ENCODE assay signal across 8 cellular contexts in the genomic region with DNA sequence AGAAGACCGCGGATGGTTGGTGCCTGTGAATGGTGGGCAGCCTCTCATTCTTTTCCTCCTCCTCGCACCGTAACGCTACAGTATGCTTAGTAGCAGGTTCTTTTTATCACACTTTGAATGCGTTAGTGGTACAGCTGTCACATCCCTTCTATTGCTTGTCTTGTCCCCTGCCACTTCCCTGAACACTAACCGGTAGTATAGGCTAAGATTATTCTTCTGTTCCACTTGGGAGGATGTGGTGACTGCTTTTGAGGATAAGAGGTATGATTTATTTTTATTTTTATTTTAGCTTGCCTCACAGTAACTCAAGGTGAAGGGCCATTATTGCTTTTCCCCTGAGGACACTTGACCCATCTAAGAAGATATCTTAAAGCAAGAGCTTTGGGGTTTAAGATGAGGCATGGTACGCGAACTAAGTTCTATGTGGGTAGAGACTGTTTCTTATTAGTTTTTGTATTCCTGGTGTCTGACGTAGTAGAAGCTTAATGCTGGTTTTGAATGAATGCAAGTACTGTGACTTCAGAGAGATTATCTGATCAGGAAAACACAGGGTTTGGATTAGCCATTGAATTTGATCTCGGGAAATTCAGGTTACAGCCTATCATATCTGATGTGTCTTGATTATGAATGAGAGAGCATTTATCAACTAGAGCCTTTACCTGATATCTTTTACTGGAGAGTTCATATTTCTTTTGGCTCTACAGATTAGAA. TPM values are rescaled to one million over a fixed set of nuclear protein-coding genes. Genes with fewer than 3 reads are reported as not detected.
A peak's percentile ranks its signal among the peaks of the same experiment; 100 is the strongest.
DNase-seq lines count a peak whose midpoint lies in the region; ATAC-seq and TF ChIP-seq lines count a peak whose summit lies in the region.

No MANE protein-coding gene starts in this region.

- peaks cover 15% of the 10 kb centered on the region for H3K27me3 Mint-ChIP-seq in brain
- H3K27me3 Mint-ChIP-seq in type B pancreatic cell, result no peaks in the 10 kb centered on the region

- H3K9ac ChIP-seq in HUES48 (ENCODE audit: low read depth, low read length), result peak overlapping the region; percentile 70; the same call in 1 of the 2 replicates

- H3K4me1 ChIP-seq in HUES48 (ENCODE audit: control insufficient read depth, insufficient read depth, low read length), result peaks cover 22% of the 10 kb centered on the region

- peak overlapping the region; percentile 89 to 96 (median 94) for H3K27ac Mint-ChIP-seq in brain
- peak overlapping the region; percentile 99 for H3K27ac Mint-ChIP-seq in type B pancreatic cell

- peak; percentile 48 for DNase-seq in Ammon's horn (ENCODE audit: low spot score)
- no peak for DNase-seq in lower leg skin (ENCODE audit: low spot score in 2 of 2)
- DNase-seq in type B pancreatic cell (ENCODE audit: extremely low spot score, unreplicated experiment), result no peak
- no peak for DNase-seq in MV-4-11 (lab: John Stamatoyannopoulos, UW)
- DNase-seq in SIG-M5 (lab: John Stamatoyannopoulos, UW), result no peak
- no peak for DNase-seq in left lobe of liver (ENCODE audit: low spot score)

- H3K4me1 Mint-ChIP-seq in brain (peaks cover 32% of the 10 kb centered on the region), type B pancreatic cell (ENCODE audit: unreplicated experiment) (peaks cover 24% of the 10 kb centered on the region)

- H3K4me3 ChIP-seq in HUES48 (ENCODE audit: low read depth, low read length) (peak overlapping the region; percentile 95), lower leg skin (ENCODE audit: low read depth, poor library complexity, severe bottlenecking) (peak overlapping the region; percentile 56)

- intact Hi-C loops in lower leg skin (cut with DNase I; ENCODE audit: low total_unique reads), result no loop called here

- 19 to 20% methylated on average over 11 of the region's 11 CpGs for WGBS in lower leg skin, 2 donors

- TF ChIP-seq CTCF in brain (conservative IDR thresholded peaks at IDR 0.05) (no peak), lower leg skin (IDR thresholded peaks at IDR 0.05) (no peak), type B pancreatic cell (conservative IDR thresholded peaks at IDR 0.05) (no peak)

- no peak for ATAC-seq in left lobe of liver

- H3K36me3 Mint-ChIP-seq in brain, result no peaks in the 10 kb centered on the region
- H3K36me3 Mint-ChIP-seq in type B pancreatic cell, result no peaks in the 10 kb centered on the region

- no peak for TF ChIP-seq POLR2A in lower leg skin (IDR thresholded peaks at IDR 0.05)

- no peaks in the 10 kb centered on the region for H3K36me3 ChIP-seq in HUES48 (ENCODE audit: control insufficient read depth, insufficient read depth, low read length)

- no peaks in the 10 kb centered on the region for H3K27me3 ChIP-seq in HUES48 (ENCODE audit: control insufficient read depth, insufficient read depth, low read length)

- no peaks in the 10 kb centered on the region for H3K9me3 Mint-ChIP-seq in brain
- no peaks in the 10 kb centered on the region for H3K9me3 Mint-ChIP-seq in type B pancreatic cell

- peak overlapping the region; percentile 92 to 100 (median 97) for H3K4me3 Mint-ChIP-seq in brain
- peak overlapping the region; percentile 97 for H3K4me3 Mint-ChIP-seq in type B pancreatic cell

- no peaks in the 10 kb centered on the region for H3K9me3 ChIP-seq in HUES48 (ENCODE audit: control insufficient read depth, insufficient read depth, low read length)

- peak overlapping the region; percentile 59 for H3K27ac ChIP-seq in HUES48 (ENCODE audit: low read depth, low read length)

RNA-seq across cellular contexts. Expression of gene UNC13B, which starts 1.0 kb away (rescaled TPM):
- polyA plus RNA-seq in brain (ENCODE audit: insufficient read depth, low read depth, low replicate concordance), result 22.6 TPM
- total RNA-seq in lower leg skin (10 to 100 TPM; 11.9 to 29.0 (median 27.5) TPM), type B pancreatic cell (ENCODE audit: low replicate concordance) (48.9 and 62.1 TPM in 2 replicates), left lobe of liver (21.4 TPM)

RNA-seq across cellular contexts. Expression of gene ATOSB, which starts 47.1 kb away (rescaled TPM):
- polyA plus RNA-seq in brain (ENCODE audit: insufficient read depth, low read depth, low replicate concordance), result 16.6 TPM
- total RNA-seq in lower leg skin, result 10 to 100 TPM; 16.7 to 27.9 (median 19.4) TPM
- total RNA-seq in type B pancreatic cell (ENCODE audit: low replicate concordance), result 15.6 and 23.3 TPM in 2 replicates
- 6.3 TPM for total RNA-seq in left lobe of liver

RNA-seq across cellular contexts. Expression of gene STOML2, which starts 59.8 kb away (rescaled TPM):
- 214 TPM for polyA plus RNA-seq in brain (ENCODE audit: insufficient read depth, low read depth, low replicate concordance)
- total RNA-seq in lower leg skin (100 to 1,000 TPM in 2 of 4 donors, 10 to 100 TPM in 2; 76.3 to 105 (median 88.6) TPM), type B pancreatic cell (ENCODE audit: low replicate concordance) (115 and 149 TPM in 2 replicates), left lobe of liver (64.3 TPM)
